In the genomic region with DNA sequence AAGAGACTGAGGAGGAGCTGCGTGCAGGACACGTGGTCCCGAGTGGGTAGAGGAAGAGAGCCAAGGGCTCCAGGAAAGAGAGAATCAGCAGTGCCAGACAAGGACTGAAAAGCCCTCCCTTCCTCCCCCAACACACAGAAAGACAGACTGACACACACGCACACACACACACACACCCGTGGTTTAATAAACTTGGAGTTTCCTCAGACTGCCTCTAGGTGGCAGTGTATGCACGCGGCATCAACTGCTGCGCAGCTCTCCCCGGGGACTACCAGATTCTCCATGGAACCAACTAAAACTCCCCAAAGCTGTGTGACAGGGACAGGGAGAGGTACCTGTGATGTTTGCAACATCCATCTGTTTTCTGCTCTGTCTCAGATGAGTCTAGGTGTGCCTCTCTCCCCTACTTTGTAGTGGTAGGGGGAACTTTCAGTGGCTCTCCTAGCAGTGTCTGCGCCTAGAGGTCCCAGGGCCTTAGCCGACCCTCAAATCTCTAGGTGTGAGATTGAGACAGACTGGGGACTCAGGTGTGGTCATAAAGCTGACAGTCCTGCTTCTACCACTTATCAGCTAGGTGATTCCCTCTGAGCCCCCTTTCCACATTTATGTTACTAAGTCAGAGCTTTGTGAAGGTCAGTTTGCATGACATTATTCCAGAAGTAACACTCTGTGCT, we compare ENCODE assay signal across 8 cellular contexts.
A peak's percentile ranks its signal among the peaks of the same experiment; 100 is the strongest.
DNase-seq lines count a peak whose midpoint lies in the region; ATAC-seq and FAIRE-seq lines count a peak whose summit lies in the region.

No MANE protein-coding gene starts in this region.

- DNase-seq in DMS53 treated with DMSO at 0.1 percent for 48 hours (lab: John Stamatoyannopoulos, UW; ENCODE audit: unreplicated experiment) (peak; percentile 67), RCC 7860 (ENCODE audit: low spot score) (peak; percentile 75), germinal center (ENCODE audit: low spot score) (peak; percentile 75), posterior cingulate gyrus (peak; percentile 47 to 96 (median 70)), COR-L47 (lab: John Stamatoyannopoulos, UW) (no peak)
- peak; percentile 65 for DNase-seq in activated naive CD4-positive, alpha-beta T cell treated with anti-CD3 and anti-CD28 coated beads, Interleukin-2, amount 50 U/mL, for 16 hours

- intact Hi-C loops in posterior cingulate gyrus (cut with DNase I) = loop anchor here (1.0 to 5.0 kb wide), 2 partner anchors 61 to 62 kb away; no protein-coding TSS in a partner anchor

- ATAC-seq in GM19468 (IDR thresholded peaks at IDR 0.05; ENCODE audit: extremely low read depth, unreplicated experiment) (peak; percentile 66), HG03469 (IDR thresholded peaks at IDR 0.05; ENCODE audit: unreplicated experiment) (peak; percentile 71)

- FAIRE-seq in RCC 7860 (lab: Jason Lieb, UNC) = no peak
